ENCODE assay signal across 18 cellular contexts in the genomic region with DNA sequence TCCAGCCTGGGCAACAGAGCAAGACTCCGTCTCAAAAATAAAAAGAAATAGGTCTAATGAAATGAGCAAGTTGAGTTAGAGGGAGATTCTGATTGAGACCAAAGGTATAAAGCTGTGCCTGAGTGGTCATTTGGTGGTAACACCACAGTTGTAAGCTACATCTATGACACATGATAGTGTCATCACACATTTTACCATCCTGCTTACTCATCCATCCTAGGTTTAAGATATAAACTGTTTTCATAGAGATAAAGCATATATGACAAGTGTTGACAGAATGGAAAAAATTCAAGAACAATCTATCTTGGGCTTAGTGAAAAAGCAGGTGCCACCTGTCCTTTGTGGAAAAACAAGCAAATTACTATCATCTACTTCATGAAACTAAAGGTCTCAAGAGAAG. TPM values are rescaled to one million over a fixed set of nuclear protein-coding genes. Genes with fewer than 3 reads are reported as not detected.
DNase-seq lines count a peak whose midpoint lies in the region; ATAC-seq and TF ChIP-seq lines count a peak whose summit lies in the region.
"Had no signal": no experiment of that assay in that cellular context is flagged by ENCODE, and none has a peak within 500 bp of the region (broad histone marks: within the 10 kb centered on the region; RNA-seq: fewer than 3 reads in every experiment).

No MANE protein-coding gene starts in this region.

- H4K20me1 ChIP-seq in GM23338 (replicated peaks; ENCODE audit: insufficient read depth) = peaks cover 19% of the 10 kb centered on the region

- peak overlapping the region; percentile 45 for H3K27ac Mint-ChIP-seq in dendritic cell treated with granulocyte-macrophage colony-stimulating factor and Interleukin-4, amounts not matched to agents 40 ng/mL and 50 ng/mL, for 4 days
- no peak overlapping the region for H3K27ac Mint-ChIP-seq in GM23338
- H3K27ac Mint-ChIP-seq: nephron progenitor cell had no signal

- H3K27me3 ChIP-seq in GM23338 (ENCODE audit: insufficient read depth) = no peaks in the 10 kb centered on the region
- H3K27me3 ChIP-seq: cardiac muscle cell had no signal

- ATAC-seq in GM23338 = no peak
- no peak for ATAC-seq in GM19035 (IDR thresholded peaks at IDR 0.05; ENCODE audit: unreplicated experiment)
- ATAC-seq in HG03457 (IDR thresholded peaks at IDR 0.05; ENCODE audit: unreplicated experiment) = no peak
- ATAC-seq: Right ventricle myocardium inferior had no signal

- H3K4me3 ChIP-seq in GM23338 = no peak overlapping the region
- H3K4me3 ChIP-seq: cardiac muscle cell had no signal

- H3F3A ChIP-seq in GM23338 (replicated peaks; ENCODE audit: low read depth) = peaks cover 24% of the 10 kb centered on the region; the same call in 1 of the 2 replicates

- H3K4me1 Mint-ChIP-seq in dendritic cell treated with granulocyte-macrophage colony-stimulating factor and Interleukin-4, amounts not matched to agents 40 ng/mL and 50 ng/mL, for 4 days (ENCODE audit: low read depth) = peaks cover 11% of the 10 kb centered on the region
- H3K4me1 Mint-ChIP-seq in GM23338 = peaks cover 1% of the 10 kb centered on the region

- H3K4me3 Mint-ChIP-seq in dendritic cell treated with granulocyte-macrophage colony-stimulating factor and Interleukin-4, amounts not matched to agents 40 ng/mL and 50 ng/mL, for 4 days = no peak overlapping the region
- no peak overlapping the region for H3K4me3 Mint-ChIP-seq in GM23338
- H3K4me3 Mint-ChIP-seq: nephron progenitor cell had no signal

- peaks cover 3% of the 10 kb centered on the region; the same call in 1 of the 2 replicates for H3K4me1 ChIP-seq in GM23338 (ENCODE audit: insufficient read depth)

- H2AFZ ChIP-seq in GM23338 = no peak overlapping the region

- H3K36me3 ChIP-seq in GM23338 (ENCODE audit: insufficient read depth) = peaks cover 53% of the 10 kb centered on the region

- H3K79me2 ChIP-seq in GM23338 (replicated peaks; ENCODE audit: insufficient read depth) = peaks cover 39% of the 10 kb centered on the region

- H3K27ac ChIP-seq in GM23338 (ENCODE audit: low read depth) = no peak overlapping the region
- H3K27ac ChIP-seq: cardiac muscle cell had no signal

- H3K9me2 ChIP-seq in GM23338 (ENCODE audit: insufficient read depth) = no peaks in the 10 kb centered on the region

- no peaks in the 10 kb centered on the region for H3K27me3 Mint-ChIP-seq in dendritic cell treated with granulocyte-macrophage colony-stimulating factor and Interleukin-4, amounts not matched to agents 40 ng/mL and 50 ng/mL, for 4 days
- peaks cover 3% of the 10 kb centered on the region for H3K27me3 Mint-ChIP-seq in GM23338 (ENCODE audit: insufficient read depth, low read depth, poor library complexity)

- intact Hi-C loops in dendritic cell treated with granulocyte-macrophage colony-stimulating factor and Interleukin-4, amounts not matched to agents 40 ng/mL and 50 ng/mL, for 4 days (cut with micrococcal nuclease) = no loop called here

- no peak for TF ChIP-seq CTCF in GM23338 (conservative IDR thresholded peaks at IDR 0.05; ENCODE audit: low read depth in 2 of 2)

- H3K4me2 ChIP-seq in GM23338 = no peak overlapping the region

- peaks cover 99% of the 10 kb centered on the region for H3K36me3 Mint-ChIP-seq in dendritic cell treated with granulocyte-macrophage colony-stimulating factor and Interleukin-4, amounts not matched to agents 40 ng/mL and 50 ng/mL, for 4 days (ENCODE audit: low read depth)
- peaks cover 84% of the 10 kb centered on the region for H3K36me3 Mint-ChIP-seq in GM23338 (ENCODE audit: low read depth)

- H3K9me3 Mint-ChIP-seq in dendritic cell treated with granulocyte-macrophage colony-stimulating factor and Interleukin-4, amounts not matched to agents 40 ng/mL and 50 ng/mL, for 4 days = no peaks in the 10 kb centered on the region
- no peaks in the 10 kb centered on the region for H3K9me3 Mint-ChIP-seq in GM23338

- DNase-seq in stimulated activated CD4-positive, alpha-beta T cell treated with anti-CD3 and anti-CD28 coated beads, Interleukin-4, amount 100 ng/mL, for 24 hours = peak; percentile 8
- DNase-seq in stimulated activated CD4-positive, alpha-beta T cell treated with anti-CD3 and anti-CD28 coated beads, Interleukin-1b, Interleukin-23, amount 100 ng/mL, for 48 hours = no peak
- DNase-seq in RKO (ENCODE audit: low spot score) (peak; percentile 91), GM23338 (ENCODE audit: low spot score) (no peak), DMS 273 (lab: John Stamatoyannopoulos, UW; ENCODE audit: unreplicated experiment) (no peak)
- DNase-seq: GDM1, hippocampal formation, NCI-H1417 treated with DMSO at 0.1 percent for 48 hours, NCI-H524, nephron progenitor cell had no signal

TF ChIP-seq in GM23338, 12 proteins besides CTCF, POLR2A, EP300 and RAD21:
- TF ChIP-seq ZNF331 (CRISPR knock-in tag; IDR thresholded peaks at IDR 0.05; ENCODE audit: low read depth) = no peak
- TF ChIP-seq, protein P1, sequence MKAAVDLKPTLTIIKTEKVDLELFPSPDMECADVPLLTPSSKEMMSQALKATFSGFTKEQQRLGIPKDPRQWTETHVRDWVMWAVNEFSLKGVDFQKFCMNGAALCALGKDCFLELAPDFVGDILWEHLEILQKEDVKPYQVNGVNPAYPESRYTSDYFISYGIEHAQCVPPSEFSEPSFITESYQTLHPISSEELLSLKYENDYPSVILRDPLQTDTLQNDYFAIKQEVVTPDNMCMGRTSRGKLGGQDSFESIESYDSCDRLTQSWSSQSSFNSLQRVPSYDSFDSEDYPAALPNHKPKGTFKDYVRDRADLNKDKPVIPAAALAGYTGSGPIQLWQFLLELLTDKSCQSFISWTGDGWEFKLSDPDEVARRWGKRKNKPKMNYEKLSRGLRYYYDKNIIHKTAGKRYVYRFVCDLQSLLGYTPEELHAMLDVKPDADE (IDR thresholded peaks at IDR 0.05) = no peak
- TF ChIP-seq, protein P2, sequence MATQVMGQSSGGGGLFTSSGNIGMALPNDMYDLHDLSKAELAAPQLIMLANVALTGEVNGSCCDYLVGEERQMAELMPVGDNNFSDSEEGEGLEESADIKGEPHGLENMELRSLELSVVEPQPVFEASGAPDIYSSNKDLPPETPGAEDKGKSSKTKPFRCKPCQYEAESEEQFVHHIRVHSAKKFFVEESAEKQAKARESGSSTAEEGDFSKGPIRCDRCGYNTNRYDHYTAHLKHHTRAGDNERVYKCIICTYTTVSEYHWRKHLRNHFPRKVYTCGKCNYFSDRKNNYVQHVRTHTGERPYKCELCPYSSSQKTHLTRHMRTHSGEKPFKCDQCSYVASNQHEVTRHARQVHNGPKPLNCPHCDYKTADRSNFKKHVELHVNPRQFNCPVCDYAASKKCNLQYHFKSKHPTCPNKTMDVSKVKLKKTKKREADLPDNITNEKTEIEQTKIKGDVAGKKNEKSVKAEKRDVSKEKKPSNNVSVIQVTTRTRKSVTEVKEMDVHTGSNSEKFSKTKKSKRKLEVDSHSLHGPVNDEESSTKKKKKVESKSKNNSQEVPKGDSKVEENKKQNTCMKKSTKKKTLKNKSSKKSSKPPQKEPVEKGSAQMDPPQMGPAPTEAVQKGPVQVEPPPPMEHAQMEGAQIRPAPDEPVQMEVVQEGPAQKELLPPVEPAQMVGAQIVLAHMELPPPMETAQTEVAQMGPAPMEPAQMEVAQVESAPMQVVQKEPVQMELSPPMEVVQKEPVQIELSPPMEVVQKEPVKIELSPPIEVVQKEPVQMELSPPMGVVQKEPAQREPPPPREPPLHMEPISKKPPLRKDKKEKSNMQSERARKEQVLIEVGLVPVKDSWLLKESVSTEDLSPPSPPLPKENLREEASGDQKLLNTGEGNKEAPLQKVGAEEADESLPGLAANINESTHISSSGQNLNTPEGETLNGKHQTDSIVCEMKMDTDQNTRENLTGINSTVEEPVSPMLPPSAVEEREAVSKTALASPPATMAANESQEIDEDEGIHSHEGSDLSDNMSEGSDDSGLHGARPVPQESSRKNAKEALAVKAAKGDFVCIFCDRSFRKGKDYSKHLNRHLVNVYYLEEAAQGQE (IDR thresholded peaks at IDR 0.05; ENCODE audit: unreplicated experiment) = no peak
- no peak for TF ChIP-seq EZH2phosphoT487 (IDR thresholded peaks at IDR 0.05; ENCODE audit: unreplicated experiment)
- TF ChIP-seq NANOG (IDR thresholded peaks at IDR 0.05; ENCODE audit: borderline replicate concordance) = no peak
- no peak for TF ChIP-seq POLR2AphosphoS5 (IDR thresholded peaks at IDR 0.05; ENCODE audit: low read depth)

RNA-seq across cellular contexts. Expression of a gene that starts 7.1 kb away (rescaled TPM):
- total RNA-seq in GM23338 (2014; rRNA removed; shearing (Covaris generic)) = not detected in 2 replicates
- not detected in 2 replicates for polyA plus RNA-seq in GM23338 (2016; fragmentation: Nextera tagmentation; extraction: Ambion mirVana)
- total RNA-seq: cardiac muscle cell, epithelial cell of proximal tubule, lower leg skin, Right ventricle myocardium inferior, temporal lobe had no signal
- polyA plus RNA-seq: cardiac muscle cell had no signal

RNA-seq across cellular contexts. Expression of a gene that starts 7.5 kb away (rescaled TPM):
- 157 and 164 TPM in 2 replicates for total RNA-seq in GM23338 (2014; rRNA removed; shearing (Covaris generic))
- 94.9 and 98.5 TPM in 2 replicates for polyA plus RNA-seq in GM23338 (2016; fragmentation: Nextera tagmentation; extraction: Ambion mirVana)

RNA-seq across cellular contexts. Expression of a gene that starts 21.4 kb away (rescaled TPM):
- 685 and 747 TPM in 2 replicates for total RNA-seq in GM23338 (2014; rRNA removed; shearing (Covaris generic))
- polyA plus RNA-seq in GM23338 (2016; fragmentation: Nextera tagmentation; extraction: Ambion mirVana) = 502 and 544 TPM in 2 replicates

RNA-seq across cellular contexts. Expression of a gene that starts 58.4 kb away (rescaled TPM):
- total RNA-seq in GM23338 (2014; rRNA removed; shearing (Covaris generic)) = not detected in 2 replicates
- 0.10 and 0.19 TPM in 2 replicates for polyA plus RNA-seq in GM23338 (2016; fragmentation: Nextera tagmentation; extraction: Ambion mirVana)
- total RNA-seq: cardiac muscle cell, epithelial cell of proximal tubule had no signal
- polyA plus RNA-seq: cardiac muscle cell had no signal

RNA-seq across cellular contexts. Expression of a gene that starts 59.2 kb away (rescaled TPM):
- total RNA-seq in GM23338 (2014; rRNA removed; shearing (Covaris generic)) = 72.0 and 73.2 TPM in 2 replicates
- polyA plus RNA-seq in GM23338 (2016; fragmentation: Nextera tagmentation; extraction: Ambion mirVana) = 92.0 and 92.5 TPM in 2 replicates

Comparison
In these comparisons a context has a peak if more than half of its experiments do, and no peak if none do; other contexts are left out.
1. DNase-seq: peak in stimulated activated CD4-positive, alpha-beta T cell treated with anti-CD3 and anti-CD28 coated beads, Interleukin-4, amount 100 ng/mL, for 24 hours (single experiment) and RKO (single experiment); none in stimulated activated CD4-positive, alpha-beta T cell treated with anti-CD3 and anti-CD28 coated beads, Interleukin-1b, Interleukin-23, amount 100 ng/mL, for 48 hours (single experiment), GM23338 (single experiment) and DMS 273 (single experiment).